In genomic region chr21:41529769-41530168, GRCh38 we compare ENCODE assay signal across 14 cellular contexts. TPM values are rescaled to one million over a fixed set of nuclear protein-coding genes. Genes with fewer than 3 reads are reported as not detected.
"Had no signal": no experiment of that assay in that cellular context is flagged by ENCODE, and none has a peak within 500 bp of the region (broad histone marks: within the 10 kb centered on the region; RNA-seq: fewer than 3 reads in every experiment).

No MANE protein-coding gene starts in this region.

- H3K4me3 ChIP-seq: esophagus squamous epithelium, mucosa of descending colon, sigmoid colon, skin epidermis had no signal

- ATAC-seq: left cardiac atrium; mucosa of descending colon; naive thymus-derived CD8-positive, alpha-beta T cell had no signal

- H3K27me3 ChIP-seq: sigmoid colon had no signal

- H3K27ac ChIP-seq: esophagus squamous epithelium, neutrophil, sigmoid colon, skin epidermis had no signal

- H3K9me3 ChIP-seq: esophagus squamous epithelium, mucosa of descending colon, neutrophil, sigmoid colon had no signal

- H3K4me1 ChIP-seq: esophagus squamous epithelium, sigmoid colon had no signal

- DNase-seq: esophagus squamous epithelium; foreskin fibroblast; immature natural killer cell; left cardiac atrium; mucosa of descending colon; naive thymus-derived CD8-positive, alpha-beta T cell; sigmoid colon; stimulated activated CD4-positive, alpha-beta T cell treated with anti-CD3 and anti-CD28 coated beads, Interleukin-12 subunit alpha, Interleukin-12 subunit beta, amount 100 ng/mL, for 4 hours; stimulated activated naive CD4-positive, alpha-beta T cell; trophoblast cell had no signal

- H3K36me3 ChIP-seq: esophagus squamous epithelium, neutrophil, sigmoid colon had no signal

RNA-seq across cellular contexts. Expression of gene TMPRSS2, which starts 21.8 kb away (rescaled TPM):
- total RNA-seq: left cardiac atrium; naive thymus-derived CD8-positive, alpha-beta T cell; osteoblast; pulmonary artery endothelial cell had no signal
